In genomic region chr15:88545578-88546247, GRCh38 we compare ENCODE assay signal across 7 cellular contexts. TPM values are rescaled to one million over a fixed set of nuclear protein-coding genes. Genes with fewer than 3 reads are reported as not detected.
DNase-seq lines count a peak whose midpoint lies in the region; ATAC-seq and TF ChIP-seq lines count a peak whose summit lies in the region.
"Not testable (repeated sequence)": the region's sequence is repeated elsewhere in the genome, so short reads cannot be mapped to it uniquely, and the experiment has no call there.

No MANE protein-coding gene starts in this region.

- not testable (repeated sequence) for H3K4me1 ChIP-seq in PC-3 (ENCODE audit: insufficient read depth, low read length); colonic mucosa; mucosa of stomach (ENCODE audit: control insufficient read depth, insufficient read depth, low read length); skeletal muscle satellite cell (ENCODE audit: control insufficient read depth, insufficient read depth, low read length)
- H3K4me1 ChIP-seq in left ventricle myocardium inferior = peaks cover 41% of the 10 kb centered on the region

- intact Hi-C loops in PC-3 (cut with micrococcal nuclease) = loop anchor here (1.0 to 5.0 kb wide), 2 partner anchors 76 to 78 kb away; partner anchors contain the start of genes AEN, MRPL46 and MRPS11
- intact Hi-C loops in activated T-helper 1 cell treated with anti-CD3 and anti-CD28 coated beads, Interleukin-12 subunit alpha, Interleukin-12 subunit beta, Interleukin-2, Interleukin-4 antibody, amounts not matched to agents 30 ng/mL and 10 ng/mL and 1 ng/mL, durations not matched to agents 14 hours and 24 hours and 36 hours (cut with micrococcal nuclease) = loop anchor here (1.0 to 5.0 kb wide), 3 partner anchors 62 to 78 kb away; no protein-coding TSS in a partner anchor
- intact Hi-C loops in colonic mucosa (cut with DNase I); left ventricle myocardium inferior (cut with micrococcal nuclease): not testable (repeated sequence)

- H3K4me2 ChIP-seq in PC-3 (ENCODE audit: low read length) = peak overlapping the region; percentile 81
- peak overlapping the region; percentile 82 for H3K4me2 ChIP-seq in skeletal muscle satellite cell (ENCODE audit: low read length)

- H3K27me3 ChIP-seq in PC-3 (ENCODE audit: low read length); colonic mucosa; left ventricle myocardium inferior (ENCODE audit: low read depth); mucosa of stomach (ENCODE audit: control insufficient read depth, insufficient read depth, low read length); skeletal muscle satellite cell (ENCODE audit: control insufficient read depth, insufficient read depth, low read length): not testable (repeated sequence)

- H3K9ac ChIP-seq in PC-3 (ENCODE audit: low read length) (peak overlapping the region; percentile 72), colonic mucosa (ENCODE audit: low read depth in 2 of 2, low read length in 2 of 2) (peak overlapping the region; percentile 55 to 76), mucosa of stomach (ENCODE audit: low read length) (peak overlapping the region; percentile 67), skeletal muscle satellite cell (ENCODE audit: low read depth, low read length) (peak overlapping the region; percentile 88)

- H3K4me3 Mint-ChIP-seq in activated T-helper 1 cell treated with anti-CD3 and anti-CD28 coated beads, Interleukin-12 subunit alpha, Interleukin-12 subunit beta, Interleukin-2, Interleukin-4 antibody, amounts not matched to agents 30 ng/mL and 10 ng/mL and 1 ng/mL, durations not matched to agents 14 hours and 24 hours and 36 hours = peak overlapping the region; percentile 88

- not testable (repeated sequence) for H3K9me3 ChIP-seq in PC-3 (ENCODE audit: low read length); colonic mucosa; left ventricle myocardium inferior (replicated peaks); mucosa of stomach (ENCODE audit: control insufficient read depth, low read length); skeletal muscle satellite cell (replicated peaks; ENCODE audit: low read length)

- POLR2A ChIA-PET in PC-3 (lab: Charles Lee; ENCODE audit: unreplicated experiment) = not testable (repeated sequence)

- ATAC-seq in PC-3 = not testable (repeated sequence)

- not testable (repeated sequence) for H3K36me3 Mint-ChIP-seq in activated T-helper 1 cell treated with anti-CD3 and anti-CD28 coated beads, Interleukin-12 subunit alpha, Interleukin-12 subunit beta, Interleukin-2, Interleukin-4 antibody, amounts not matched to agents 30 ng/mL and 10 ng/mL and 1 ng/mL, durations not matched to agents 14 hours and 24 hours and 36 hours (ENCODE audit: low read depth)

- not testable (repeated sequence) for H3K27me3 Mint-ChIP-seq in activated T-helper 1 cell treated with anti-CD3 and anti-CD28 coated beads, Interleukin-12 subunit alpha, Interleukin-12 subunit beta, Interleukin-2, Interleukin-4 antibody, amounts not matched to agents 30 ng/mL and 10 ng/mL and 1 ng/mL, durations not matched to agents 14 hours and 24 hours and 36 hours (ENCODE audit: insufficient read depth)

- not testable (repeated sequence) for H4K20me1 ChIP-seq in PC-3 (ENCODE audit: low read length)

- not testable (repeated sequence) for H3F3A ChIP-seq in PC-3 (ENCODE audit: low read length, unreplicated experiment)

- peak overlapping the region; percentile 85 for H3K27ac Mint-ChIP-seq in activated T-helper 1 cell treated with anti-CD3 and anti-CD28 coated beads, Interleukin-12 subunit alpha, Interleukin-12 subunit beta, Interleukin-2, Interleukin-4 antibody, amounts not matched to agents 30 ng/mL and 10 ng/mL and 1 ng/mL, durations not matched to agents 14 hours and 24 hours and 36 hours

- not testable (repeated sequence) for H3K4me1 Mint-ChIP-seq in activated T-helper 1 cell treated with anti-CD3 and anti-CD28 coated beads, Interleukin-12 subunit alpha, Interleukin-12 subunit beta, Interleukin-2, Interleukin-4 antibody, amounts not matched to agents 30 ng/mL and 10 ng/mL and 1 ng/mL, durations not matched to agents 14 hours and 24 hours and 36 hours (ENCODE audit: low read depth)

- peak overlapping the region; percentile 72 for H2AFZ ChIP-seq in PC-3 (ENCODE audit: low read length)

- not testable (repeated sequence) for BruUV-seq in PC-3 (replicated peaks; lab: Mats Ljungman, UMichigan)

- not testable (repeated sequence) for DNase-seq in GM12864 (ENCODE audit: low read depth); PC-3; activated T-helper 1 cell treated with anti-CD3 and anti-CD28 coated beads, Interleukin-12 subunit alpha, Interleukin-12 subunit beta, Interleukin-2, Interleukin-4 antibody, amounts not matched to agents 30 ng/mL and 10 ng/mL and 1 ng/mL, durations not matched to agents 14 hours and 24 hours and 36 hours (ENCODE audit: low spot score); colonic mucosa; left ventricle myocardium inferior

- not testable (repeated sequence) for H3K79me2 ChIP-seq in PC-3 (ENCODE audit: low read length)

- not testable (repeated sequence) for H3K9me2 ChIP-seq in PC-3 (replicated peaks; ENCODE audit: low read length)

- CTCF ChIA-PET in PC-3 (lab: Charles Lee) = not testable (repeated sequence)

- not testable (repeated sequence) for H3K9me3 Mint-ChIP-seq in activated T-helper 1 cell treated with anti-CD3 and anti-CD28 coated beads, Interleukin-12 subunit alpha, Interleukin-12 subunit beta, Interleukin-2, Interleukin-4 antibody, amounts not matched to agents 30 ng/mL and 10 ng/mL and 1 ng/mL, durations not matched to agents 14 hours and 24 hours and 36 hours

- H3K36me3 ChIP-seq in PC-3 (ENCODE audit: low read depth, low read length); colonic mucosa; left ventricle myocardium inferior; mucosa of stomach (ENCODE audit: control insufficient read depth, insufficient read depth, low read length); skeletal muscle satellite cell (ENCODE audit: insufficient read depth, low read length): not testable (repeated sequence)

- TF ChIP-seq CTCF in GM12864 (IDR thresholded peaks at IDR 0.05; ENCODE audit: low read depth, low read length, missing control alignments); PC-3 (conservative IDR thresholded peaks at IDR 0.05; ENCODE audit: low read depth, low read length); colonic mucosa (IDR thresholded peaks at IDR 0.05); left ventricle myocardium inferior (IDR thresholded peaks at IDR 0.05; ENCODE audit: borderline replicate concordance): not testable (repeated sequence)

- peak overlapping the region; percentile 40 for H3K27ac ChIP-seq in PC-3 (ENCODE audit: low read length)
- H3K27ac ChIP-seq in colonic mucosa = peak overlapping the region; percentile 88
- peak overlapping the region; percentile 98 for H3K27ac ChIP-seq in left ventricle myocardium inferior (replicated peaks)

- H3K4me3 ChIP-seq in GM12864 (ENCODE audit: low read depth, low read length) (peak overlapping the region; percentile 81), PC-3 (ENCODE audit: low read length) (peak overlapping the region; percentile 69), colonic mucosa (peak overlapping the region; percentile 65), left ventricle myocardium inferior (peak overlapping the region; percentile 79), mucosa of stomach (ENCODE audit: low read length) (peak overlapping the region; percentile 69), skeletal muscle satellite cell (ENCODE audit: low read length) (peak overlapping the region; percentile 77)

RNA-seq across cellular contexts. Expression of gene DET1, which starts 0.8 kb away (rescaled TPM):
- total RNA-seq in PC-3 (2014; rRNA removed) = 1.5 and 1.6 TPM in 2 replicates
- 1.4 and 1.9 TPM in 2 replicates for total RNA-seq in activated T-helper 1 cell treated with anti-CD3 and anti-CD28 coated beads, Interleukin-12 subunit alpha, Interleukin-12 subunit beta, Interleukin-2, Interleukin-4 antibody, amounts not matched to agents 30 ng/mL and 10 ng/mL and 1 ng/mL, durations not matched to agents 14 hours and 24 hours and 36 hours
- 1 to 10 TPM; 4.6 to 4.9 TPM for total RNA-seq in colonic mucosa
- 5.5 TPM for total RNA-seq in left ventricle myocardium inferior
- total RNA-seq in skeletal muscle satellite cell (2012; rRNA removed) = 6.6 and 7.6 TPM in 2 replicates

Comparison
In these comparisons a context has a peak if more than half of its experiments do, and no peak if none do; other contexts are left out.
1. H3K27ac ChIP-seq: peak in every context shown above with its lines; median percentile 98 in left ventricle myocardium inferior; 88 in colonic mucosa; 40 in PC-3.